ENCODE assay signal across 8 cellular contexts in genomic region chr2:156341482-156342251, GRCh38. TPM values are rescaled to one million over a fixed set of nuclear protein-coding genes. Genes with fewer than 3 reads are reported as not detected.
DNase-seq lines count a peak whose midpoint lies in the region; ATAC-seq and TF ChIP-seq lines count a peak whose summit lies in the region.

No MANE protein-coding gene starts in this region.

- no TSS peak for BruUV-seq in OCI-LY7 (replicated peaks; lab: Mats Ljungman, UMichigan)

- CTCF ChIA-PET in OCI-LY7 (lab: Charles Lee; ENCODE audit: unreplicated experiment) = no interaction called here

- peak; percentile 71 for DNase-seq in D341Med (ENCODE audit: low spot score)
- peak; percentile 28 for DNase-seq in OCI-LY7 (ENCODE audit: low spot score)
- DNase-seq in activated T-cell treated with anti-CD3 and anti-CD28 coated beads for 48 hours (ENCODE audit: low read depth) = peak; percentile 85
- no peak for DNase-seq in epithelial cell of proximal tubule (ENCODE audit: low read depth)
- DNase-seq in stimulated activated CD8-positive, alpha-beta memory T cell treated with anti-CD3 and anti-CD28 coated beads, Interleukin-7, amount 100 ng/mL, for 24 hours (ENCODE audit: low read depth) = peak; percentile 74

- intact Hi-C loops in OCI-LY7 (cut with micrococcal nuclease; ENCODE audit: unreplicated experiment) = loop anchor here (2.0 kb wide), 1 partner anchor 59 kb away; no protein-coding TSS in a partner anchor

- H3K9ac ChIP-seq in HUES6 (ENCODE audit: low read length) = peak overlapping the region; percentile 89
- peak overlapping the region; percentile 99 for H3K9ac ChIP-seq in mucosa of stomach (ENCODE audit: low read length)

- no peaks in the 10 kb centered on the region for H4K20me1 ChIP-seq in OCI-LY7 (ENCODE audit: insufficient read depth, low read length)

- H3K9me2 ChIP-seq in OCI-LY7 (ENCODE audit: insufficient read depth, low read length) = no peaks in the 10 kb centered on the region

- peak; percentile 82 for ATAC-seq in GM21515 (IDR thresholded peaks at IDR 0.05; ENCODE audit: unreplicated experiment)

- no peaks in the 10 kb centered on the region for H3K9me3 ChIP-seq in HUES6 (ENCODE audit: control insufficient read depth, insufficient read depth, low read depth, low read length)
- H3K9me3 ChIP-seq in OCI-LY7 (ENCODE audit: low read length) = no peaks in the 10 kb centered on the region
- no peaks in the 10 kb centered on the region for H3K9me3 ChIP-seq in mucosa of stomach (ENCODE audit: control insufficient read depth, low read length)

- no peaks in the 10 kb centered on the region for H3K36me3 ChIP-seq in HUES6 (ENCODE audit: control insufficient read depth, insufficient read depth, low read length)
- no peaks in the 10 kb centered on the region for H3K36me3 ChIP-seq in OCI-LY7 (ENCODE audit: insufficient read depth, low read length)
- no peaks in the 10 kb centered on the region for H3K36me3 ChIP-seq in mucosa of stomach (ENCODE audit: control insufficient read depth, insufficient read depth, low read length)

- H3K79me2 ChIP-seq in OCI-LY7 (ENCODE audit: insufficient read depth, low read depth, low read length) = no peaks in the 10 kb centered on the region

- no peak for TF ChIP-seq CTCF in OCI-LY7 (conservative IDR thresholded peaks at IDR 0.05; ENCODE audit: low read length)
- no peak for TF ChIP-seq CTCF in epithelial cell of proximal tubule (conservative IDR thresholded peaks at IDR 0.05; ENCODE audit: low read depth, low read length)

- POLR2A ChIA-PET in OCI-LY7 (lab: Charles Lee) = interaction anchor here (1.2 kb wide), 1 partner anchor 70 kb away, joined by 4 read pairs; no protein-coding TSS in a partner anchor

- peak overlapping the region; percentile 70 for H3K4me2 ChIP-seq in OCI-LY7 (ENCODE audit: low read length)

- H3K27ac ChIP-seq in HUES6 (ENCODE audit: low read depth, low read length) = peak overlapping the region; percentile 87; the same call in 1 of the 2 replicates
- no peak overlapping the region for H3K27ac ChIP-seq in OCI-LY7 (ENCODE audit: low read depth, low read length, poor library complexity, severe bottlenecking)

- H3K4me3 ChIP-seq in HUES6 (ENCODE audit: low read depth, low read length) (peak overlapping the region; percentile 71), OCI-LY7 (ENCODE audit: low read depth, low read length, poor library complexity, severe bottlenecking) (peak overlapping the region; percentile 77), epithelial cell of proximal tubule (ENCODE audit: low read depth, low read length) (peak overlapping the region; percentile 82), mucosa of stomach (ENCODE audit: low read length) (peak overlapping the region; percentile 80)

- H3K27me3 ChIP-seq in HUES6 (ENCODE audit: control insufficient read depth, insufficient read depth, low read length) = peaks cover 26% of the 10 kb centered on the region; the same call in 1 of the 2 replicates
- no peaks in the 10 kb centered on the region for H3K27me3 ChIP-seq in mucosa of stomach (ENCODE audit: control insufficient read depth, insufficient read depth, low read length)

- H3K4me1 ChIP-seq in HUES6 (ENCODE audit: control insufficient read depth, insufficient read depth, low read length) (peaks cover 7% of the 10 kb centered on the region), OCI-LY7 (ENCODE audit: insufficient read depth, low read length, poor library complexity, severe bottlenecking) (peaks cover 14% of the 10 kb centered on the region), mucosa of stomach (ENCODE audit: control insufficient read depth, insufficient read depth, low read length) (peaks cover 30% of the 10 kb centered on the region)

- peak overlapping the region; percentile 94 for H2AFZ ChIP-seq in OCI-LY7 (ENCODE audit: low read length)

RNA-seq across cellular contexts. Expression of gene NR4A2, which starts 9.1 kb away (rescaled TPM):
- not detected in 2 replicates for total RNA-seq in OCI-LY7 (2014; rRNA removed; shearing (Covaris generic))
- 0.13 and 0.59 TPM in 2 replicates for total RNA-seq in OCI-LY7 (2022)
- 0.06 TPM in 1 of 2 replicates, not detected in the other for total RNA-seq in epithelial cell of proximal tubule
